ENCODE assay signal across 1 cellular context in genomic region chr11:1567721-1568100, GRCh38.
A peak's percentile ranks its signal among the peaks of the same experiment; 100 is the strongest.
TF ChIP-seq lines count a peak whose summit lies in the region.

No MANE protein-coding gene starts in this region.

TF ChIP-seq in HepG2, 621 proteins besides CTCF, POLR2A, EP300 and RAD21:
- TF ChIP-seq AGO2 (optimal IDR thresholded peaks at IDR 0.05; ENCODE audit: low read depth, low read length) = peak; percentile 7
- no peak for TF ChIP-seq ZNF660 (CRISPR knock-in tag; IDR thresholded peaks at IDR 0.05; ENCODE audit: borderline replicate concordance, low read depth)
